ENCODE assay signal across 15 cellular contexts in genomic region chr22:36463783-36464184, GRCh38. TPM values are rescaled to one million over a fixed set of nuclear protein-coding genes. Genes with fewer than 3 reads are reported as not detected.
DNase-seq lines count a peak whose midpoint lies in the region; ATAC-seq and TF ChIP-seq lines count a peak whose summit lies in the region.
"Had no signal": no experiment of that assay in that cellular context is flagged by ENCODE, and none has a peak within 500 bp of the region (broad histone marks: within the 10 kb centered on the region; RNA-seq: fewer than 3 reads in every experiment).

No MANE protein-coding gene starts in this region.

- CTCF ChIA-PET in mammary epithelial cell (lab: Charles Lee; ENCODE audit: low non-redundant PET): no interaction called here

- H3K79me2 ChIP-seq in mammary epithelial cell (ENCODE audit: insufficient read depth, low read length): peaks cover 11% of the 10 kb centered on the region

- H3K36me3 ChIP-seq in breast epithelium (no peaks in the 10 kb centered on the region), mammary epithelial cell (ENCODE audit: insufficient read depth, low read length) (no peaks in the 10 kb centered on the region), left ventricle myocardium inferior (no peaks in the 10 kb centered on the region), prostate gland (no peaks in the 10 kb centered on the region), uterus (no peaks in the 10 kb centered on the region)
- H3K36me3 ChIP-seq: neutrophil had no signal

- H3K27ac ChIP-seq in breast epithelium (peak overlapping the region; percentile 93 to 98), mammary epithelial cell (ENCODE audit: insufficient read depth, low read depth, low read length) (no peak overlapping the region), left ventricle myocardium inferior (replicated peaks) (peak overlapping the region; percentile 92), prostate gland (peak overlapping the region; percentile 82), uterus (peak overlapping the region; percentile 96 to 97)
- H3K27ac ChIP-seq: neutrophil had no signal

- peak in 1 of 2 donors; percentile 62 for DNase-seq in breast epithelium (ENCODE audit: low spot score in 2 of 2)
- no peak for DNase-seq in mammary epithelial cell
- DNase-seq in left ventricle myocardium inferior: peak; percentile 54
- no peak for DNase-seq in prostate gland (ENCODE audit: low spot score)
- DNase-seq in uterus: peak in 1 of 2 donors; percentile 74
- no peak for DNase-seq in GM19238 (ENCODE audit: insufficient read length, low spot score)
- DNase-seq in COLO668 (lab: John Stamatoyannopoulos, UW; ENCODE audit: unreplicated experiment): no peak
- DNase-seq: activated CD4-positive, alpha-beta T cell treated with anti-CD3 and anti-CD28 coated beads for 48 hours; activated naive CD8-positive, alpha-beta T cell treated with anti-CD3 and anti-CD28 coated beads, Interleukin-2, amount 50 U/mL, for 24 hours; activated T-cell treated with anti-CD3 and anti-CD28 coated beads, Interleukin-2, amount 50 U/mL, for 1 hour; CD4-positive, alpha-beta T cell; NCI-H1694 treated with DMSO at 0.1 percent for 48 hours; stimulated activated CD4-positive, alpha-beta T cell treated with anti-CD3 and anti-CD28 coated beads, Interleukin-15, amount 100 ng/mL, for 24 hours had no signal

- H4K20me1 ChIP-seq in mammary epithelial cell (ENCODE audit: insufficient read depth, low read length): no peaks in the 10 kb centered on the region

- no peak overlapping the region for H3K9ac ChIP-seq in mammary epithelial cell (ENCODE audit: insufficient read depth, low read length)

- H3K4me3 ChIP-seq in breast epithelium (no peak overlapping the region), mammary epithelial cell (replicated peaks in 1 of 3; ENCODE audit: insufficient read depth in 1 of 3, low read depth in 2 of 3, low read length in 3 of 3) (no peak overlapping the region), left ventricle myocardium inferior (no peak overlapping the region), prostate gland (no peak overlapping the region), uterus (no peak overlapping the region)

- ATAC-seq in GM18873 (IDR thresholded peaks at IDR 0.05; ENCODE audit: low FRiP score, unreplicated experiment): no peak
- ATAC-seq: activated naive CD8-positive, alpha-beta T cell treated with anti-CD3 and anti-CD28 coated beads, Interleukin-2, amount 50 U/mL, for 24 hours had no signal

- H3K4me1 ChIP-seq in breast epithelium (peaks cover 2 to 43% of the 10 kb centered on the region in 2 donors), mammary epithelial cell (ENCODE audit: insufficient read depth, low read length) (peaks cover 53% of the 10 kb centered on the region), left ventricle myocardium inferior (peaks cover 81% of the 10 kb centered on the region), prostate gland (replicated peaks) (peaks cover 17% of the 10 kb centered on the region), uterus (peaks cover 0 to 11% of the 10 kb centered on the region in 2 donors)

- TF ChIP-seq POLR2A in breast epithelium (IDR thresholded peaks at IDR 0.05) (no peak), prostate gland (IDR thresholded peaks at IDR 0.05) (no peak), uterus (IDR thresholded peaks at IDR 0.05) (peak in 1 of 2 donors; percentile 7)

- WGBS in mammary epithelial cell (ENCODE audit: low coverage, missing lambda C conversion rate): 77% methylated on average over 14 of the region's 17 CpGs
- 66% methylated on average over 17 of the region's 17 CpGs for whole genome bisulfite sequencing in prostate gland

- dilution Hi-C loops in mammary epithelial cell (cut with HindIII; ENCODE audit: low sequenced_read_pairs): no loop called here

- H3K27me3 ChIP-seq in breast epithelium (no peaks in the 10 kb centered on the region), mammary epithelial cell (ENCODE audit: insufficient read depth, low read length) (no peaks in the 10 kb centered on the region), left ventricle myocardium inferior (ENCODE audit: low read depth) (no peaks in the 10 kb centered on the region), prostate gland (replicated peaks; ENCODE audit: insufficient read depth) (no peaks in the 10 kb centered on the region), uterus (no peaks in the 10 kb centered on the region)
- H3K27me3 ChIP-seq: neutrophil had no signal

- intact Hi-C loops in breast epithelium (cut with DNase I; ENCODE audit: low total_unique reads) (loop anchor here (5.0 kb wide), 1 partner anchor 81 kb away; no protein-coding TSS in a partner anchor), mammary epithelial cell (cut with micrococcal nuclease) (loop anchor here (10.0 kb wide), 1 partner anchor 439 kb away; the partner anchor contains the start of gene RBFOX2), left ventricle myocardium inferior (cut with micrococcal nuclease) (no loop called here), prostate gland (cut with DNase I) (loop anchor here (2.0 kb wide), 1 partner anchor 135 kb away; no protein-coding TSS in a partner anchor), uterus (cut with DNase I; ENCODE audit: low total_unique reads) (loop anchor here (10.0 kb wide), 1 partner anchor 139 kb away; no protein-coding TSS in a partner anchor)

- H2AFZ ChIP-seq in mammary epithelial cell (ENCODE audit: low read depth, low read length): no peak overlapping the region

- BruUV-seq in mammary epithelial cell (replicated peaks; lab: Mats Ljungman, UMichigan): no TSS peak

- TF ChIP-seq CTCF in breast epithelium (IDR thresholded peaks at IDR 0.05) (no peak), mammary epithelial cell (conservative IDR thresholded peaks at IDR 0.05 in 1 of 2, IDR thresholded peaks at IDR 0.05 in 1 of 2; ENCODE audit: extremely low read depth in 1 of 2, insufficient read depth in 1 of 2, low read depth in 1 of 2, low read length in 2 of 2) (no peak), left ventricle myocardium inferior (IDR thresholded peaks at IDR 0.05; ENCODE audit: borderline replicate concordance) (no peak), prostate gland (IDR thresholded peaks at IDR 0.05) (no peak), uterus (IDR thresholded peaks at IDR 0.05) (no peak)

- no peaks in the 10 kb centered on the region for H3K9me3 ChIP-seq in breast epithelium
- no peaks in the 10 kb centered on the region for H3K9me3 ChIP-seq in mammary epithelial cell (replicated peaks; ENCODE audit: insufficient read depth, low read length)
- H3K9me3 ChIP-seq in left ventricle myocardium inferior (replicated peaks): no peaks in the 10 kb centered on the region
- H3K9me3 ChIP-seq in prostate gland: no peaks in the 10 kb centered on the region
- H3K9me3 ChIP-seq in uterus: no peaks in the 10 kb centered on the region
- H3K9me3 ChIP-seq: neutrophil had no signal

- in situ Hi-C loops in mammary epithelial cell (cut with MboI; ENCODE audit: low sequenced_read_pairs in 2 of 2): loop anchor here in 1 of 2 donors (10.0 kb wide), 1 partner anchor 69 kb away; no protein-coding TSS in a partner anchor

- no peak overlapping the region for H3K4me2 ChIP-seq in mammary epithelial cell (ENCODE audit: insufficient read depth, low read depth, low read length)

RNA-seq across cellular contexts. Expression of gene TXN2, which starts 17.7 kb away (rescaled TPM):
- 10 to 100 TPM; 52.3 to 71.1 (median 58.1) TPM for total RNA-seq in breast epithelium
- 10 to 100 TPM; 34.7 to 56.9 TPM for total RNA-seq in mammary epithelial cell
- 127 TPM for polyA plus RNA-seq in mammary epithelial cell
- polyA minus RNA-seq in mammary epithelial cell: 136 TPM
- 113 TPM for total RNA-seq in left ventricle myocardium inferior
- total RNA-seq in prostate gland: 100 to 1,000 TPM in 1 of 2 donors, 10 to 100 TPM in 1; 74.3 to 148 TPM
- 10 to 100 TPM; 14.4 to 56.4 (median 17.8) TPM for total RNA-seq in uterus

RNA-seq across cellular contexts. Expression of gene FOXRED2, which starts 43.1 kb away (rescaled TPM):
- total RNA-seq in breast epithelium: 1 to 10 TPM; 4.9 to 9.9 (median 6.1) TPM
- total RNA-seq in mammary epithelial cell: 1 to 10 TPM; 5.8 to 7.4 TPM
- polyA plus RNA-seq in mammary epithelial cell: 4.4 TPM
- polyA minus RNA-seq in mammary epithelial cell: 12.1 TPM
- total RNA-seq in left ventricle myocardium inferior: 9.8 TPM
- total RNA-seq in prostate gland: 10 to 100 TPM; 24.7 to 33.7 TPM
- 10 to 100 TPM in 2 of 4 donors, 1 to 10 TPM in 1, under 1 TPM in 1; 0.29 to 24.7 (median 9.5) TPM for total RNA-seq in uterus
